8 cellular contexts compared by ENCODE assay signal in genomic region chr11:119207300-119207570, GRCh38. TPM values are rescaled to one million over a fixed set of nuclear protein-coding genes. Genes with fewer than 3 reads are reported as not detected.
A peak's percentile ranks its signal among the peaks of the same experiment; 100 is the strongest.
DNase-seq lines count a peak whose midpoint lies in the region; ATAC-seq and TF ChIP-seq lines count a peak whose summit lies in the region.

No MANE protein-coding gene starts in this region.

- H3K27me3 ChIP-seq in BE2C = no peaks in the 10 kb centered on the region

- no peaks in the 10 kb centered on the region for H3K9me3 ChIP-seq in BE2C

- H3K4me1 Mint-ChIP-seq in naive B cell = peaks cover 28 to 50% (median 45%) of the 10 kb centered on the region in 3 donors

- H3K4me3 ChIP-seq in BE2C (ENCODE audit: low read depth, low read length) (peak overlapping the region; percentile 90), choroid plexus epithelial cell (ENCODE audit: low read depth, low read length) (peak overlapping the region; percentile 95)
- H3K4me3 ChIP-seq in Jurkat, Clone E6-1 (ENCODE audit: low read length) = peak overlapping the region; percentile 68

- DNase-seq in BE2C (no peak), choroid plexus epithelial cell (ENCODE audit: low read depth) (peak; percentile 34), naive B cell (peak; percentile 22), NCI-H510A treated with DMSO at 0.1 percent for 48 hours (lab: John Stamatoyannopoulos, UW) (no peak)
- no peak for DNase-seq in Jurkat, Clone E6-1 (ENCODE audit: low read depth, low spot score)
- no peak for DNase-seq in activated effector memory CD4-positive, alpha-beta T cell treated with anti-CD3 and anti-CD28 coated beads, Interleukin-2, amount 50 U/mL, for 16 hours

- H3K36me3 ChIP-seq in BE2C = no peaks in the 10 kb centered on the region

- H3K36me3 Mint-ChIP-seq in naive B cell = no peaks in the 10 kb centered on the region

- H3K27me3 Mint-ChIP-seq in naive B cell = no peaks in the 10 kb centered on the region

- TF ChIP-seq CTCF in BE2C (IDR thresholded peaks at IDR 0.05; ENCODE audit: low read depth, low read length) (no peak), choroid plexus epithelial cell (conservative IDR thresholded peaks at IDR 0.05; ENCODE audit: low read depth, low read length) (no peak)

- H3K9me3 Mint-ChIP-seq in naive B cell = no peaks in the 10 kb centered on the region

- H3K4me3 Mint-ChIP-seq in naive B cell = peak overlapping the region; percentile 90 to 100 (median 97)

- peaks cover 7% of the 10 kb centered on the region for H3K4me1 ChIP-seq in BE2C

- ATAC-seq in naive B cell (ENCODE audit: low read depth in 2 of 2) (no peak), GM19023 (IDR thresholded peaks at IDR 0.05; ENCODE audit: unreplicated experiment) (no peak), GM21723 (IDR thresholded peaks at IDR 0.05; ENCODE audit: unreplicated experiment) (no peak)

- H3K27ac Mint-ChIP-seq in naive B cell = peak overlapping the region in 5 of 6 donors; percentile 89 to 98 (median 97)

RNA-seq across cellular contexts. Expression of gene CBL, which starts 1.1 kb away (rescaled TPM):
- polyA plus RNA-seq in BE2C (2012; ENCODE audit: insufficient read depth, insufficient read length, low read depth) = 6.5 TPM
- polyA plus RNA-seq in Jurkat, Clone E6-1 (2012; ENCODE audit: insufficient read depth, insufficient read length) = 7.4 TPM
- polyA plus RNA-seq in naive B cell (ENCODE audit: low read depth in 6 of 6) = 10 to 100 TPM in 5 of 6 donors, 1 to 10 TPM in 1; 8.3 to 22.0 (median 14.4) TPM

RNA-seq across cellular contexts. Expression of gene NHERF4, which starts 22.0 kb away (rescaled TPM):
- not detected for polyA plus RNA-seq in BE2C (2012; ENCODE audit: insufficient read depth, insufficient read length, low read depth)
- not detected for polyA plus RNA-seq in Jurkat, Clone E6-1 (2012; ENCODE audit: insufficient read depth, insufficient read length)
- polyA plus RNA-seq in naive B cell (ENCODE audit: low read depth in 6 of 6) = not detected

RNA-seq across cellular contexts. Expression of gene NLRX1, which starts 38.7 kb away (rescaled TPM):
- polyA plus RNA-seq in BE2C (2012; ENCODE audit: insufficient read depth, insufficient read length, low read depth) = 6.8 TPM
- 13.3 TPM for polyA plus RNA-seq in Jurkat, Clone E6-1 (2012; ENCODE audit: insufficient read depth, insufficient read length)
- polyA plus RNA-seq in naive B cell (ENCODE audit: low read depth in 6 of 6) = 1 to 10 TPM; 2.1 to 4.1 (median 2.8) TPM

RNA-seq across cellular contexts. Expression of gene ABCG4, which starts 58.4 kb away (rescaled TPM):
- 1.5 TPM for polyA plus RNA-seq in BE2C (2012; ENCODE audit: insufficient read depth, insufficient read length, low read depth)
- polyA plus RNA-seq in Jurkat, Clone E6-1 (2012; ENCODE audit: insufficient read depth, insufficient read length) = 0.68 TPM
- polyA plus RNA-seq in naive B cell (ENCODE audit: low read depth in 6 of 6) = not detected

Comparison
In these comparisons a context has a peak if more than half of its experiments do, and no peak if none do; other contexts are left out.
1. DNase-seq: peak in choroid plexus epithelial cell (single experiment) and naive B cell (single experiment); none in BE2C (single experiment), Jurkat, Clone E6-1 (single experiment), NCI-H510A treated with DMSO at 0.1 percent for 48 hours (single experiment) and activated effector memory CD4-positive, alpha-beta T cell treated with anti-CD3 and anti-CD28 coated beads, Interleukin-2, amount 50 U/mL, for 16 hours (single experiment).
2. Peak in every context shown above with its lines, with median percentiles within 50 percentile points of each other: H3K4me3 ChIP-seq.